ENCODE assay signal across 8 cellular contexts in genomic region chr20:11274137-11274536, GRCh38.
DNase-seq lines count a peak whose midpoint lies in the region; ATAC-seq and TF ChIP-seq lines count a peak whose summit lies in the region.

No MANE protein-coding gene starts in this region.

- DNase-seq in GM06990 (ENCODE audit: extremely low read depth, insufficient read length) (no peak), NCI-H446 treated with DMSO at 0.1 percent for 48 hours (lab: John Stamatoyannopoulos, UW) (peak; percentile 64), astrocyte of the hippocampus (ENCODE audit: low read depth, low spot score) (peak; percentile 80), iPS-NIHi11 (ENCODE audit: low spot score) (peak; percentile 73), thoracic aorta (ENCODE audit: low spot score) (no peak)
- no peak for DNase-seq in effector CD8-positive, alpha-beta T cell (lab: John Stamatoyannopoulos, UW)

- H3K27me3 ChIP-seq in GM06990 (replicated peaks; ENCODE audit: control insufficient read depth, insufficient read depth, low read length) (no peaks in the 10 kb centered on the region), thoracic aorta (replicated peaks; ENCODE audit: insufficient read depth) (no peaks in the 10 kb centered on the region)

- no peak overlapping the region for H3K4me3 ChIP-seq in GM06990 (replicated peaks; ENCODE audit: low read depth, low read length)
- H3K4me3 ChIP-seq in thoracic aorta, result no peak overlapping the region

- TF ChIP-seq CTCF in GM06990 (IDR thresholded peaks at IDR 0.05; ENCODE audit: insufficient read depth, low read length, poor library complexity, severe bottlenecking), result peak; percentile 54
- peak; percentile 57 for TF ChIP-seq CTCF in thoracic aorta (IDR thresholded peaks at IDR 0.05)

- ATAC-seq in HG03378 (IDR thresholded peaks at IDR 0.05; ENCODE audit: unreplicated experiment) (peak; percentile 64), thoracic aorta (ENCODE audit: insufficient number of reproducible peaks, low FRiP score, low read depth) (peak; percentile 33), GM19455 (IDR thresholded peaks at IDR 0.05; ENCODE audit: unreplicated experiment) (no peak)

- H3K27ac ChIP-seq in thoracic aorta, result no peak overlapping the region

- no peaks in the 10 kb centered on the region for H3K9me3 ChIP-seq in thoracic aorta

- H3K4me1 ChIP-seq in thoracic aorta (ENCODE audit: control insufficient read depth in 1 of 2, low read depth in 2 of 2), result peaks cover 0 to 8% of the 10 kb centered on the region in 2 donors

- H3K36me3 ChIP-seq in GM06990 (ENCODE audit: control insufficient read depth, insufficient read depth, low read length) (no peaks in the 10 kb centered on the region), thoracic aorta (no peaks in the 10 kb centered on the region)

Comparison
In these comparisons a context has a peak if more than half of its experiments do, and no peak if none do; other contexts are left out.
1. DNase-seq: peak in NCI-H446 treated with DMSO at 0.1 percent for 48 hours (single experiment), astrocyte of the hippocampus (single experiment) and iPS-NIHi11 (single experiment); none in GM06990 (single experiment), thoracic aorta (single experiment) and effector CD8-positive, alpha-beta T cell (single experiment).